1 cellular context compared by ENCODE assay signal in genomic region chr13:31209172-31209818, GRCh38.
TF ChIP-seq lines count a peak whose summit lies in the region.

No MANE protein-coding gene starts in this region.

TF ChIP-seq in HEK293, 187 proteins besides CTCF, POLR2A, EP300 and RAD21 (continued from another document):
- TF ChIP-seq, protein P1, sequence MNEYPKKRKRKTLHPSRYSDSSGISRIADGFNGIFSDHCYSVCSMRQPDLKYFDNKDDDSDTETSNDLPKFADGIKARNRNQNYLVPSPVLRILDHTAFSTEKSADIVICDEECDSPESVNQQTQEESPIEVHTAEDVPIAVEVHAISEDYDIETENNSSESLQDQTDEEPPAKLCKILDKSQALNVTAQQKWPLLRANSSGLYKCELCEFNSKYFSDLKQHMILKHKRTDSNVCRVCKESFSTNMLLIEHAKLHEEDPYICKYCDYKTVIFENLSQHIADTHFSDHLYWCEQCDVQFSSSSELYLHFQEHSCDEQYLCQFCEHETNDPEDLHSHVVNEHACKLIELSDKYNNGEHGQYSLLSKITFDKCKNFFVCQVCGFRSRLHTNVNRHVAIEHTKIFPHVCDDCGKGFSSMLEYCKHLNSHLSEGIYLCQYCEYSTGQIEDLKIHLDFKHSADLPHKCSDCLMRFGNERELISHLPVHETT (tag by site-specific recombination; IDR thresholded peaks at IDR 0.05): no peak
- no peak for TF ChIP-seq ZNF48 (tag by site-specific recombination; IDR thresholded peaks at IDR 0.05)
